Comparison of ENCODE assay signal across 10 cellular contexts in genomic region chr7:120402368-120402767, GRCh38.
DNase-seq lines count a peak whose midpoint lies in the region; ATAC-seq and TF ChIP-seq lines count a peak whose summit lies in the region.
"Had no signal": no experiment of that assay in that cellular context is flagged by ENCODE, and none has a peak within 500 bp of the region (broad histone marks: within the 10 kb centered on the region; RNA-seq: fewer than 3 reads in every experiment).

No MANE protein-coding gene starts in this region.

- H3K36me3 ChIP-seq in esophagus squamous epithelium: no peaks in the 10 kb centered on the region

- H3K4me3 ChIP-seq in choroid plexus epithelial cell (ENCODE audit: low read depth, low read length) (no peak overlapping the region), esophagus squamous epithelium (no peak overlapping the region)
- H3K4me3 ChIP-seq: GM23338 had no signal

- 11 to 25% methylated on average over 2 of the region's 2 CpGs for WGBS in esophagus squamous epithelium, 2 donors

- CTCF ChIA-PET in HEK293T (lab: Yijun Ruan, JAX): no interaction called here

- no peaks in the 10 kb centered on the region for H3K27me3 ChIP-seq in esophagus squamous epithelium

- DNase-seq in DMS53 (lab: John Stamatoyannopoulos, UW) (peak; percentile 20), GM20000 (ENCODE audit: low spot score) (peak; percentile 7), choroid plexus epithelial cell (ENCODE audit: low read depth) (peak; percentile 22), NCI-H510A (lab: John Stamatoyannopoulos, UW) (no peak), NCI-H526 (lab: John Stamatoyannopoulos, UW) (no peak), esophagus squamous epithelium (lab: John Stamatoyannopoulos, UW) (no peak), HEK293T (ENCODE audit: extremely low spot score) (no peak)

- H3K27ac ChIP-seq in esophagus squamous epithelium: no peak overlapping the region

- POLR2A ChIA-PET in HEK293T (lab: Yijun Ruan, JAX): no interaction called here

- no peaks in the 10 kb centered on the region for H3K9me3 ChIP-seq in esophagus squamous epithelium

- intact Hi-C loops in esophagus squamous epithelium (cut with DNase I): no loop called here

- TF ChIP-seq POLR2A in esophagus squamous epithelium (IDR thresholded peaks at IDR 0.05): no peak

- no peak for TF ChIP-seq CTCF in GM20000 (IDR thresholded peaks at IDR 0.05; ENCODE audit: extremely low read depth, missing control alignments)
- no peak for TF ChIP-seq CTCF in choroid plexus epithelial cell (conservative IDR thresholded peaks at IDR 0.05; ENCODE audit: low read depth, low read length)
- TF ChIP-seq CTCF in esophagus squamous epithelium (IDR thresholded peaks at IDR 0.05): no peak

- H3K4me1 ChIP-seq in esophagus squamous epithelium: no peaks in the 10 kb centered on the region

- ATAC-seq in HG03108 (IDR thresholded peaks at IDR 0.05; ENCODE audit: unreplicated experiment): peak; percentile 63
- ATAC-seq: activated CD4-positive, CD25-positive, alpha-beta regulatory T cell treated with anti-CD3 and anti-CD28 coated beads, Interleukin-2, amount 50 U/mL, for 24 hours; GM23338 had no signal

TF ChIP-seq in HEK293T, 16 proteins besides CTCF, POLR2A, EP300 and RAD21:
- no peak for TF ChIP-seq SP1 (IDR thresholded peaks at IDR 0.05)
- TF ChIP-seq ZNF384 (IDR thresholded peaks at IDR 0.05): no peak
- TF ChIP-seq CTBP1 (IDR thresholded peaks at IDR 0.05; ENCODE audit: borderline replicate concordance): no peak
- TF ChIP-seq SUZ12 (IDR thresholded peaks at IDR 0.05): no peak
- TF ChIP-seq NFRKB (IDR thresholded peaks at IDR 0.05): no peak
- no peak for TF ChIP-seq TARDBP (IDR thresholded peaks at IDR 0.05)

Comparison
In these comparisons a context has a peak if more than half of its experiments do, and no peak if none do; other contexts are left out.
1. DNase-seq: peak in DMS53 (single experiment), GM20000 (single experiment) and choroid plexus epithelial cell (single experiment); none in NCI-H510A (single experiment), NCI-H526 (0 of 2), esophagus squamous epithelium (single experiment) and HEK293T (single experiment).